20 cellular contexts compared by ENCODE assay signal in the genomic region with DNA sequence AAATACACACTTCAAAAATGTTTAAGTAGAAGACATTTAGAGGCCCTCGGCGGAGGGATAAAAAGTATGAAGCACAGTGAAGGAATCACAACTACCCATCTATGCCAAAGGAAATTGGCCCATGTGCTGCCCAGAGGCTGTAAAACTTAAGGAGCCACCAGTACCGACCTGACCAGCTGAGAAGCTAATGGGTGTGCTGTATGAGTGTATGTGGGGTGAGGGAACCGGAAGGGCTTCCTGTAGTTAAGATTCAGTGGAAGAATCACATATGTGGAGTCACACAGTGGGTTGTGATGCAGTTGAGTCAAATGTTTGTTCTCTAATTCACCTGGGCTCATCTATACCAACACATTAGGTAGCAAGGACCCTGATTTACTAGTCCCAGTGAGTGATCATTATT.
DNase-seq lines count a peak whose midpoint lies in the region; ATAC-seq, FAIRE-seq and TF ChIP-seq lines count a peak whose summit lies in the region.
"Had no signal": no experiment of that assay in that cellular context is flagged by ENCODE, and none has a peak within 500 bp of the region (broad histone marks: within the 10 kb centered on the region; RNA-seq: fewer than 3 reads in every experiment).

No MANE protein-coding gene starts in this region.

- dilution Hi-C loops in endothelial cell of umbilical vein (cut with MboI; ENCODE audit: extremely low pct_ligation_motif_present, low sequenced_read_pairs), result no loop called here

- H3K4me2 ChIP-seq in endothelial cell of umbilical vein (ENCODE audit: insufficient read depth, low read length) (no peak overlapping the region), osteoblast (ENCODE audit: insufficient read depth, low read length) (no peak overlapping the region), GM23248 (ENCODE audit: unreplicated experiment) (no peak overlapping the region)
- H3K4me2 ChIP-seq: A549, BLaER1 had no signal

- H3K4me3 ChIP-seq in endothelial cell of umbilical vein (replicated peaks in 1 of 3; ENCODE audit: insufficient read depth in 1 of 3, low read depth in 1 of 3, low read length in 3 of 3), result no peak overlapping the region
- no peak overlapping the region for H3K4me3 ChIP-seq in osteoblast (ENCODE audit: insufficient read depth, low read length)
- no peak overlapping the region for H3K4me3 ChIP-seq in GM23248
- H3K4me3 ChIP-seq: A549, BLaER1, SK-N-MC had no signal

- POLR2A ChIA-PET in endothelial cell of umbilical vein (lab: Charles Lee), result no interaction called here

- no peak overlapping the region for H3K9ac ChIP-seq in endothelial cell of umbilical vein (replicated peaks; ENCODE audit: extremely low read depth, insufficient read depth, low read length)
- no peak overlapping the region for H3K9ac ChIP-seq in GM23248
- H3K9ac ChIP-seq: BLaER1 had no signal

- H3K27me3 ChIP-seq in endothelial cell of umbilical vein (ENCODE audit: control insufficient read depth in 2 of 2, insufficient read depth in 2 of 2, low read length in 2 of 2), result no peaks in the 10 kb centered on the region
- H3K27me3 ChIP-seq in osteoblast (ENCODE audit: insufficient read depth, low read length), result no peaks in the 10 kb centered on the region
- H3K27me3 ChIP-seq in GM23248 (replicated peaks; ENCODE audit: insufficient read depth), result no peaks in the 10 kb centered on the region
- H3K27me3 ChIP-seq: BLaER1 had no signal

- H3K9me1 ChIP-seq in endothelial cell of umbilical vein (replicated peaks; ENCODE audit: control insufficient read depth, extremely low read depth, insufficient read depth, low read length), result no peaks in the 10 kb centered on the region

- H3K79me2 ChIP-seq in endothelial cell of umbilical vein (ENCODE audit: control insufficient read depth, insufficient read depth, low read length) (no peaks in the 10 kb centered on the region), osteoblast (ENCODE audit: insufficient read depth, low read length) (no peaks in the 10 kb centered on the region), GM23248 (ENCODE audit: insufficient read depth) (no peaks in the 10 kb centered on the region)

- intact Hi-C loops in endothelial cell of umbilical vein (cut with micrococcal nuclease), result no loop called here

- in situ Hi-C loops in GM23248 (cut with MboI), result no loop called here

- no peak for FAIRE-seq in endothelial cell of umbilical vein (lab: Jason Lieb, UNC)
- FAIRE-seq: A549, G401.6, RCC 7860 had no signal

- H3K4me1 ChIP-seq in endothelial cell of umbilical vein (ENCODE audit: control insufficient read depth, extremely low read depth, insufficient read depth, low read length) (no peaks in the 10 kb centered on the region), osteoblast (ENCODE audit: insufficient read depth, low read length) (no peaks in the 10 kb centered on the region), GM23248 (ENCODE audit: insufficient read depth) (no peaks in the 10 kb centered on the region)
- H3K4me1 ChIP-seq: A549, BLaER1 had no signal

- no peaks in the 10 kb centered on the region for H3K9me2 ChIP-seq in GM23248 (ENCODE audit: insufficient read depth)

- DNase-seq in ELR (ENCODE audit: low read depth) (peak; percentile 57), M059J (ENCODE audit: low read depth) (peak; percentile 27), endothelial cell of umbilical vein (ENCODE audit: low read depth, low spot score) (no peak), osteoblast (ENCODE audit: insufficient read length, low spot score, missing footprints) (no peak), islet precursor cell (no peak), GM23248 (no peak)
- DNase-seq: CD4-positive, alpha-beta memory T cell; DMS153; HFFc6; NCI-H1417 treated with DMSO at 0.1 percent for 48 hours; NCI-H1930; NCI-H226; NCI-H524; SHP77 had no signal

- no peaks in the 10 kb centered on the region for H3F3A ChIP-seq in GM23248 (ENCODE audit: insufficient read depth)

- H4K20me1 ChIP-seq in endothelial cell of umbilical vein (replicated peaks; ENCODE audit: control insufficient read depth, extremely low read depth, insufficient read depth, low read length) (no peaks in the 10 kb centered on the region), osteoblast (ENCODE audit: insufficient read depth, low read length) (no peaks in the 10 kb centered on the region), GM23248 (ENCODE audit: insufficient read depth) (no peaks in the 10 kb centered on the region)
- H4K20me1 ChIP-seq: BLaER1 had no signal

- no peak for TF ChIP-seq POLR2A in endothelial cell of umbilical vein (IDR thresholded peaks at IDR 0.05; ENCODE audit: low read depth, low read length)

- no peaks in the 10 kb centered on the region for H3K9me3 ChIP-seq in endothelial cell of umbilical vein (replicated peaks; ENCODE audit: control insufficient read depth, insufficient read depth, low read length)
- H3K9me3 ChIP-seq in osteoblast (ENCODE audit: low read depth, low read length), result no peaks in the 10 kb centered on the region
- H3K9me3 ChIP-seq in GM23248 (ENCODE audit: low read depth), result no peaks in the 10 kb centered on the region
- H3K9me3 ChIP-seq: A549, BLaER1 had no signal

- peak overlapping the region; percentile 29 for H2AFZ ChIP-seq in endothelial cell of umbilical vein (ENCODE audit: low read depth, low read length)
- peak overlapping the region; percentile 25 for H2AFZ ChIP-seq in osteoblast (ENCODE audit: low read length)
- no peak overlapping the region for H2AFZ ChIP-seq in GM23248

- 82 to 84% methylated on average over 4 of the region's 4 CpGs for WGBS in GM23248 (ENCODE audit: low coverage in 1 of 2, low lambda C conversion rate in 2 of 2, missing lambda C conversion rate in 2 of 2), 2 experiments

- BruUV-seq in endothelial cell of umbilical vein (replicated peaks; lab: Mats Ljungman, UMichigan), result no TSS peak

- TF ChIP-seq CTCF in endothelial cell of umbilical vein (IDR thresholded peaks at IDR 0.05; ENCODE audit: extremely low read depth in 1 of 2, insufficient read depth in 1 of 2, low read depth in 1 of 2, low read length in 2 of 2), result no peak
- no peak for TF ChIP-seq CTCF in osteoblast (IDR thresholded peaks at IDR 0.05; ENCODE audit: extremely low read depth, low read depth, low read length)

- no peak overlapping the region for H3K27ac ChIP-seq in endothelial cell of umbilical vein (ENCODE audit: insufficient read depth, low read depth, low read length)
- H3K27ac ChIP-seq in osteoblast (ENCODE audit: low read depth, low read length), result no peak overlapping the region
- no peak overlapping the region for H3K27ac ChIP-seq in GM23248
- H3K27ac ChIP-seq: A549, BLaER1, SK-N-MC had no signal

- no peaks in the 10 kb centered on the region for H3K36me3 ChIP-seq in endothelial cell of umbilical vein (ENCODE audit: control insufficient read depth in 2 of 2, extremely low read depth in 1 of 2, insufficient read depth in 2 of 2, low read length in 2 of 2)
- no peaks in the 10 kb centered on the region for H3K36me3 ChIP-seq in osteoblast (ENCODE audit: insufficient read depth, low read length)
- no peaks in the 10 kb centered on the region for H3K36me3 ChIP-seq in GM23248 (ENCODE audit: low read depth)
- H3K36me3 ChIP-seq: BLaER1 had no signal

- CTCF ChIA-PET in endothelial cell of umbilical vein (lab: Charles Lee), result interaction anchor here (1.3 kb wide), 1 partner anchor 332 kb away, joined by 3 read pairs; no protein-coding TSS in a partner anchor

- ATAC-seq in GM19397 (IDR thresholded peaks at IDR 0.05; ENCODE audit: unreplicated experiment), result no peak
- ATAC-seq: A549 had no signal

TF ChIP-seq in endothelial cell of umbilical vein, 7 proteins besides CTCF, POLR2A, EP300 and RAD21:
- TF ChIP-seq FOS (IDR thresholded peaks at IDR 0.05; ENCODE audit: borderline replicate concordance, insufficient read depth, low read length), result no peak
- no peak for TF ChIP-seq MYC (IDR thresholded peaks at IDR 0.05; ENCODE audit: low read depth, low read length)
- TF ChIP-seq JUN (IDR thresholded peaks at IDR 0.05; ENCODE audit: borderline replicate concordance, insufficient read depth, insufficient read length, low read depth), result no peak
- TF ChIP-seq POLR2AphosphoS5 (IDR thresholded peaks at IDR 0.05; ENCODE audit: insufficient read depth, low read depth, low read length), result no peak
- TF ChIP-seq, protein P1, sequence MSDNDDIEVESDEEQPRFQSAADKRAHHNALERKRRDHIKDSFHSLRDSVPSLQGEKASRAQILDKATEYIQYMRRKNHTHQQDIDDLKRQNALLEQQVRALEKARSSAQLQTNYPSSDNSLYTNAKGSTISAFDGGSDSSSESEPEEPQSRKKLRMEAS (IDR thresholded peaks at IDR 0.05; ENCODE audit: insufficient read depth, insufficient read length), result no peak
- no peak for TF ChIP-seq GATA2 (IDR thresholded peaks at IDR 0.05; ENCODE audit: insufficient read depth, insufficient read length, low read depth, low read length)
- no peak for TF ChIP-seq EZH2 (IDR thresholded peaks at IDR 0.05; ENCODE audit: borderline replicate concordance, low read depth, low read length, severe bottlenecking)
TF ChIP-seq in endothelial cell of umbilical vein: peak in this region for 0.

Comparison
In these comparisons a context has a peak if more than half of its experiments do, and no peak if none do; other contexts are left out.
1. DNase-seq: peak in ELR (single experiment) and M059J (single experiment); none in endothelial cell of umbilical vein (single experiment), osteoblast (single experiment), islet precursor cell (single experiment) and GM23248 (single experiment).